Comparison of ENCODE assay signal across 20 cellular contexts in the genomic region with DNA sequence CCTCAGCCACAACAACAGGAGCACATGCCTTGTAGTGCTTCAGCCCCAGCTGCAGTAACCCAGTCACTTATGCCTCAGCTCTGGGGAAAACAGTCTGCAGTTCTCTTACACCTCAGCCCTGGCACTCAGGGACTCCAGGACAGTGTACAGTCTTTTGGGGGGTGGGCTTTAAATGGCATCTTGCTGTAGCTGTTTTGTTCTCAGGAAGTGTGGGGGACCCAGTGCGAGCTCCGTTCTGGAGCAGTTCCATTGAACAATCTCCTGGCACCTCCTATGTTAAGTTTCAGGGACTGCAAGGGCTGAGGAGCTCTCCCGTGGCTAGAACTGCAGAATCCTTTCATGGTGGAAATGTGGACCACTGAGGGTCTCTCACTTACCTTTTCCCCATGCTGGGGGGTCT. TPM values are rescaled to one million over a fixed set of nuclear protein-coding genes. Genes with fewer than 3 reads are reported as not detected.
DNase-seq lines count a peak whose midpoint lies in the region; ATAC-seq, FAIRE-seq and TF ChIP-seq lines count a peak whose summit lies in the region.
"Had no signal": no experiment of that assay in that cellular context is flagged by ENCODE, and none has a peak within 500 bp of the region (broad histone marks: within the 10 kb centered on the region; RNA-seq: fewer than 3 reads in every experiment).

No MANE protein-coding gene starts in this region.

- no peak overlapping the region for H3K4ac ChIP-seq in H1 (replicated peaks; ENCODE audit: insufficient read length, low read depth, low read length)
- no peak overlapping the region for H3K4ac ChIP-seq in neuronal stem cell (ENCODE audit: low read length)

- H4K8ac ChIP-seq in H1 (ENCODE audit: extremely low read depth, insufficient read depth, low read length) (no peak overlapping the region), neuronal stem cell (ENCODE audit: low read depth, low read length) (no peak overlapping the region)

- no peak for FAIRE-seq in H1 (lab: Jason Lieb, UNC)
- FAIRE-seq: A204.1, GM12878 had no signal

- H3K79me1 ChIP-seq in H1 (ENCODE audit: low read depth, low read length) (no peaks in the 10 kb centered on the region), neuronal stem cell (ENCODE audit: low read depth, low read length) (no peaks in the 10 kb centered on the region)

- no peak overlapping the region for H3K18ac ChIP-seq in H1 (ENCODE audit: extremely low read depth, low read length)
- peak overlapping the region; percentile 5 for H3K18ac ChIP-seq in neuronal stem cell (ENCODE audit: low read length)

- no peak overlapping the region for H3K9ac ChIP-seq in H1 (replicated peaks in 1 of 4; ENCODE audit: extremely low read depth in 1 of 4, low read depth in 3 of 4, low read length in 3 of 4)
- H3K9ac ChIP-seq in neuronal stem cell (ENCODE audit: low read depth, low read length, poor library complexity): no peak overlapping the region

- TF ChIP-seq POLR2A in H1 (IDR thresholded peaks at IDR 0.05; ENCODE audit: control extremely low read depth in 1 of 2, low read depth in 2 of 2, low read length in 2 of 2): no peak

- H4K91ac ChIP-seq in H1 (replicated peaks; ENCODE audit: insufficient read length, low read length) (no peak overlapping the region), neuronal stem cell (ENCODE audit: low read depth, low read length, poor library complexity) (no peak overlapping the region)

- H2AFZ ChIP-seq in H1 (ENCODE audit: low read length) (no peak overlapping the region), neuronal stem cell (ENCODE audit: low read length) (no peak overlapping the region)

- H2BK12ac ChIP-seq in H1 (ENCODE audit: low read depth, low read length): no peak overlapping the region; the same call in 1 of the 2 replicates
- H2BK12ac ChIP-seq in neuronal stem cell (ENCODE audit: low read length): no peak overlapping the region

- no peaks in the 10 kb centered on the region for H3K4me1 ChIP-seq in RWPE2 (ENCODE audit: insufficient read depth, poor library complexity, severe bottlenecking)
- no peaks in the 10 kb centered on the region for H3K4me1 ChIP-seq in H1 (replicated peaks in 1 of 4; ENCODE audit: control insufficient read depth in 3 of 4, insufficient read depth in 4 of 4, low read length in 3 of 4)
- H3K4me1 ChIP-seq in neuronal stem cell (ENCODE audit: control insufficient read depth in 2 of 2, insufficient read depth in 1 of 2, low read depth in 1 of 2, low read length in 2 of 2): no peaks in the 10 kb centered on the region
- H3K4me1 ChIP-seq: BE2C had no signal

- H3K4me2 ChIP-seq in H1 (ENCODE audit: insufficient read depth in 1 of 2, low read depth in 2 of 2, low read length in 2 of 2) (no peak overlapping the region), neuronal stem cell (ENCODE audit: insufficient read depth, low read length, poor library complexity, severe bottlenecking) (no peak overlapping the region)

- H2BK20ac ChIP-seq in H1 (ENCODE audit: low read length): no peak overlapping the region

- H3K14ac ChIP-seq in H1 (ENCODE audit: insufficient read length) (no peak overlapping the region), neuronal stem cell (ENCODE audit: low read length) (no peak overlapping the region)

- TF ChIP-seq EP300 in H1 (IDR thresholded peaks at IDR 0.05; ENCODE audit: borderline replicate concordance in 1 of 2, low read depth in 2 of 2, low read length in 2 of 2): no peak

- POLR2A ChIA-PET in H1 (lab: Charles Lee; ENCODE audit: partially characterized antibody): interaction anchor here (1.8 kb wide), 1 partner anchor 12 kb away, joined by 5 read pairs; no protein-coding TSS in a partner anchor

- ATAC-seq in RWPE2 (ENCODE audit: low read depth) (no peak), esophagus mucosa (no peak), GM21360 (IDR thresholded peaks at IDR 0.05; ENCODE audit: unreplicated experiment) (no peak)
- ATAC-seq: GM12878 had no signal

- H3K27me3 ChIP-seq in RWPE2 (ENCODE audit: insufficient read depth, poor library complexity, severe bottlenecking) (no peaks in the 10 kb centered on the region), H1 (replicated peaks in 1 of 4; ENCODE audit: control insufficient read depth in 3 of 4, extremely low read depth in 1 of 4, insufficient read depth in 3 of 4, low read length in 3 of 4) (no peaks in the 10 kb centered on the region), neuronal stem cell (ENCODE audit: control insufficient read depth in 3 of 3, insufficient read depth in 3 of 3, low read depth in 1 of 3, low read length in 3 of 3) (no peaks in the 10 kb centered on the region)
- H3K27me3 ChIP-seq: BE2C had no signal

- H3K56ac ChIP-seq in H1 (replicated peaks; ENCODE audit: insufficient read length, low read depth, low read length): no peak overlapping the region

- 0 out of 2 replicates have a peak, but pooled peaks cover 6% of the 10 kb centered on the region for H3K36me3 ChIP-seq in RWPE2 (ENCODE audit: low read depth)
- no peaks in the 10 kb centered on the region for H3K36me3 ChIP-seq in H1 (ENCODE audit: control insufficient read depth in 2 of 4, insufficient read depth in 4 of 4, low read length in 3 of 4)
- H3K36me3 ChIP-seq in neuronal stem cell (replicated peaks in 1 of 2; ENCODE audit: control insufficient read depth in 2 of 2, insufficient read depth in 2 of 2, low read length in 2 of 2): peaks cover 0 to 2% of the 10 kb centered on the region in 2 donors
- H3K36me3 ChIP-seq: BE2C had no signal

- H3K23me2 ChIP-seq in H1 (ENCODE audit: low read depth, low read length): no peaks in the 10 kb centered on the region

- H4K5ac ChIP-seq in H1 (ENCODE audit: insufficient read length, low read depth, low read length): no peak overlapping the region

- H3K4me3 ChIP-seq in RWPE2 (ENCODE audit: severe bottlenecking): no peak overlapping the region
- no peak overlapping the region for H3K4me3 ChIP-seq in H1 (ENCODE audit: extremely low read depth in 1 of 4, insufficient read depth in 2 of 4, low read depth in 3 of 4, low read length in 4 of 4)
- H3K4me3 ChIP-seq in neuronal stem cell (ENCODE audit: low read length in 2 of 2): peak overlapping the region in 1 of 2 donors; percentile 47
- H3K4me3 ChIP-seq: GM12878 had no signal

- H4K20me1 ChIP-seq in H1 (replicated peaks in 1 of 2; ENCODE audit: control insufficient read depth in 1 of 2, insufficient read depth in 2 of 2, low read length in 2 of 2): no peaks in the 10 kb centered on the region

- peak; percentile 53 for DNase-seq in RWPE2 (ENCODE audit: low spot score)
- DNase-seq in H1 (ENCODE audit: low read depth in 1 of 2, low spot score in 2 of 2): no peak
- no peak for DNase-seq in neuronal stem cell (ENCODE audit: low spot score)
- no peak for DNase-seq in activated CD4-positive, alpha-beta T cell treated with anti-CD3 and anti-CD28 coated beads for 48 hours
- DNase-seq in stimulated activated naive CD4-positive, alpha-beta T cell treated with Interleukin-2 at 50 U/mL for 16 hours (lab: John Stamatoyannopoulos, UW): no peak
- DNase-seq: ACHN; BE2C; C1 segment of cervical spinal cord; CD4-positive, CD25-positive, alpha-beta regulatory T cell; CD8-positive, alpha-beta memory T cell; COR-L47; DMS 273 treated with DMSO at 0.1 percent for 48 hours; DMS53; DND-41; EL; H7 had no signal

- no peak overlapping the region for H3K27ac ChIP-seq in RWPE2 (ENCODE audit: poor library complexity, severe bottlenecking)
- H3K27ac ChIP-seq in H1 (ENCODE audit: low read depth, low read length): no peak overlapping the region
- H3K27ac ChIP-seq in neuronal stem cell (replicated peaks; ENCODE audit: low read length): no peak overlapping the region

- 79% methylated on average over 3 of the region's 3 CpGs; no CpG with 5 or more reads in 1 of the 2 experiments for WGBS in H1 (ENCODE audit: extremely low coverage in 1 of 2, insufficient coverage in 1 of 2, insufficient read length in 1 of 2, insufficient replicate concordance in 2 of 2, low coverage in 1 of 2, low lambda C conversion rate in 2 of 2, missing lambda C conversion rate in 1 of 2), 2 experiments
- WGBS in neuronal stem cell (ENCODE audit: extremely low coverage in 2 of 2, insufficient read length in 2 of 2, insufficient replicate concordance in 1 of 2), 2 donors: no CpG with 5 or more reads among the region's 3 CpGs

- 0 out of 2 replicates have a peak overlapping the region, but pooled peaks have one; percentile 28 for H2AK5ac ChIP-seq in H1 (ENCODE audit: low read depth, low read length)
- no peak overlapping the region for H2AK5ac ChIP-seq in neuronal stem cell (ENCODE audit: low read depth, low read length)

- H3K9me3 ChIP-seq in RWPE2 (ENCODE audit: severe bottlenecking) (peaks cover 12% of the 10 kb centered on the region), H1 (ENCODE audit: insufficient read depth in 2 of 2, low read depth in 1 of 2, low read length in 1 of 2) (no peaks in the 10 kb centered on the region), neuronal stem cell (replicated peaks in 1 of 2; ENCODE audit: control insufficient read depth in 2 of 2, insufficient read depth in 1 of 2, low read depth in 1 of 2, low read length in 2 of 2) (peaks cover 5 to 13% of the 10 kb centered on the region in 2 donors)
- H3K9me3 ChIP-seq: BE2C had no signal

- H3K79me2 ChIP-seq in H1 (ENCODE audit: control insufficient read depth in 1 of 2, insufficient read depth in 2 of 2, low read length in 2 of 2): no peaks in the 10 kb centered on the region

- CTCF ChIA-PET in H1 (lab: Charles Lee; ENCODE audit: partially characterized antibody): interaction anchor here (0.6 to 1.1 kb wide), 7 partner anchors 20 to 148 kb away, joined by 3 to 4 read pairs (median 3); partner anchors contain the start of gene LPIN3

- H2BK15ac ChIP-seq in H1 (ENCODE audit: low read length) (no peak overlapping the region), neuronal stem cell (ENCODE audit: low read length) (no peak overlapping the region)

- TF ChIP-seq CTCF in RWPE2 (IDR thresholded peaks at IDR 0.05; ENCODE audit: poor library complexity, severe bottlenecking) (no peak), H1 (IDR thresholded peaks at IDR 0.05; ENCODE audit: control extremely low read depth in 1 of 3, insufficient read depth in 1 of 3, low read depth in 1 of 3, low read length in 3 of 3) (peak in 2 of 3 experiments; percentile 22 to 29; a peak in 1 of 4 replicates)

- no peak overlapping the region for H2BK120ac ChIP-seq in H1 (replicated peaks; ENCODE audit: low read depth, low read length)
- H2BK120ac ChIP-seq in neuronal stem cell (ENCODE audit: low read depth, low read length): no peak overlapping the region

- TF ChIP-seq RAD21 in H1 (IDR thresholded peaks at IDR 0.05 in 1 of 2, conservative IDR thresholded peaks at IDR 0.05 in 1 of 2; ENCODE audit: low read depth in 2 of 2, low read length in 2 of 2): peak in 1 of 2 experiments; percentile 52; a peak in 3 of 4 replicates

- H2BK5ac ChIP-seq in H1 (ENCODE audit: low read depth, low read length): no peak overlapping the region
- no peak overlapping the region for H2BK5ac ChIP-seq in neuronal stem cell (ENCODE audit: low read length)

- no peak overlapping the region for H3K23ac ChIP-seq in H1 (ENCODE audit: insufficient read length)
- no peak overlapping the region for H3K23ac ChIP-seq in neuronal stem cell (ENCODE audit: low read depth, low read length, poor library complexity)

RNA-seq across cellular contexts. Expression of gene PLCG1, which starts 55.2 kb away (rescaled TPM):
- 151 and 154 TPM in 2 replicates for total RNA-seq in H1 (2021; fragmentation: NEBNext Ultra II Directional; extraction: Animal tissue kit (Norgen Biotek cat#: 25700))
- polyA plus RNA-seq in H1 (2011; rRNA removed): 103 and 152 TPM in 2 replicates
- polyA plus RNA-seq in H1 (2011; cell fraction: cytosol; rRNA removed): 138 TPM
- polyA plus RNA-seq in H1 (2011; cell fraction: nucleus; rRNA removed): 726 TPM
- 123 to 166 TPM (median 150 TPM) in 4 replicates for polyA plus RNA-seq in H1 (2012, experiment 1 of 2)
- 127 TPM for polyA plus RNA-seq in H1 (2012, experiment 2 of 2)
- 83.5 TPM for polyA plus RNA-seq in H1 (2013, experiment 1 of 2)
- polyA plus RNA-seq in H1 (2013, experiment 2 of 2): 72.0 TPM
- 164 and 175 TPM in 2 replicates for polyA minus RNA-seq in H1 (2011; rRNA and poly(A)+ RNA removed)
- 123 TPM for polyA minus RNA-seq in H1 (2011; cell fraction: cytosol; rRNA and poly(A)+ RNA removed)
- 248 TPM for polyA minus RNA-seq in H1 (2011; cell fraction: nucleus; rRNA and poly(A)+ RNA removed)
- 138 TPM for polyA plus RNA-seq in neuronal stem cell (2013, experiment 1 of 2)
- 134 TPM for polyA plus RNA-seq in neuronal stem cell (2013, experiment 2 of 2)
- 27.1 TPM for total RNA-seq in esophagus mucosa
